ENCODE assay signal across 19 cellular contexts in the genomic region with DNA sequence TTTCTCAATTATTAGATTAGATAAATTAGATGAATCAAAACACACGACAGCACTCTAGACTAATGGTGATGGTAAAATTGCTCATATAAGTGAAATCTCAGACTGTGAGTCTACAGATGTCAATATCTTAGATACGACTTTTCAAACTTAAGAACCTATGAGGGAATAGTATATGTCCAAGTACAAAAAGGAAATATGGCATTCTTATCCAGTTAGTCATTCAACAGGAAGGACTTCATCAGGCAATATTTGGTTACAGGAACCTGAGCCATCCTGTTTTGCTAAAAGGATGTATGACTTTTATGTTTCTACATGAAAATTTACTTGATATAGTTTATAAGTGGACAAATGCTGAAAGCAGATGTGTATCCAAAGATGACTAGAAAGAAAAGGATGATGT.
DNase-seq lines count a peak whose midpoint lies in the region; ATAC-seq and TF ChIP-seq lines count a peak whose summit lies in the region.
"Had no signal": no experiment of that assay in that cellular context is flagged by ENCODE, and none has a peak within 500 bp of the region (broad histone marks: within the 10 kb centered on the region; RNA-seq: fewer than 3 reads in every experiment).

No MANE protein-coding gene starts in this region.

- H3K27ac ChIP-seq in brain microvascular endothelial cell (peak overlapping the region; percentile 45), ovary (no peak overlapping the region)
- H3K27ac ChIP-seq: body of pancreas, SJCRH30 had no signal

- H3K27me3 ChIP-seq in brain microvascular endothelial cell (replicated peaks) (no peaks in the 10 kb centered on the region), ovary (no peaks in the 10 kb centered on the region)
- H3K27me3 ChIP-seq: body of pancreas, SJCRH30 had no signal

- H3K36me3 ChIP-seq in brain microvascular endothelial cell (replicated peaks) (no peaks in the 10 kb centered on the region), ovary (no peaks in the 10 kb centered on the region), mucosa of descending colon (ENCODE audit: low read depth) (no peaks in the 10 kb centered on the region)
- H3K36me3 ChIP-seq: SJCRH30 had no signal

- ATAC-seq in HG02938 (IDR thresholded peaks at IDR 0.05; ENCODE audit: unreplicated experiment) = no peak
- no peak for ATAC-seq in mucosa of descending colon
- ATAC-seq: body of pancreas had no signal

- no peak overlapping the region for H3K4me3 ChIP-seq in AG09309 (ENCODE audit: control insufficient read depth, low read depth, low read length)
- H3K4me3 ChIP-seq in brain microvascular endothelial cell (ENCODE audit: low read depth, low read length) = no peak overlapping the region
- no peak overlapping the region for H3K4me3 ChIP-seq in foreskin fibroblast (ENCODE audit: low read depth in 1 of 2, low read length in 2 of 2)
- H3K4me3 ChIP-seq in ovary = no peak overlapping the region
- H3K4me3 ChIP-seq in mucosa of descending colon = no peak overlapping the region
- H3K4me3 ChIP-seq: body of pancreas, SJCRH30 had no signal

- H3K9me3 ChIP-seq in ovary = no peaks in the 10 kb centered on the region
- H3K9me3 ChIP-seq in mucosa of descending colon = no peaks in the 10 kb centered on the region
- H3K9me3 ChIP-seq: body of pancreas, SJCRH30 had no signal

- in situ Hi-C loops in brain microvascular endothelial cell (cut with HindIII; ENCODE audit: low pct_ligation_motif_present, low sequenced_read_pairs) = no loop called here

- TF ChIP-seq POLR2A in ovary (IDR thresholded peaks at IDR 0.05) = no peak

- 41 to 58% (median 48%) methylated on average over 2 of the region's 2 CpGs for WGBS in ovary, 3 donors

- intact Hi-C loops in ovary (cut with DNase I) (no loop called here), mucosa of descending colon (cut with DNase I, micrococcal nuclease) (no loop called here)

- H3K4me1 ChIP-seq in ovary (ENCODE audit: insufficient read depth) (no peaks in the 10 kb centered on the region), mucosa of descending colon (ENCODE audit: low read depth) (no peaks in the 10 kb centered on the region)
- H3K4me1 ChIP-seq: body of pancreas had no signal

- TF ChIP-seq CTCF in AG09309 (IDR thresholded peaks at IDR 0.05; ENCODE audit: control insufficient read depth, insufficient read depth, low read depth, low read length, missing control alignments) (no peak), brain microvascular endothelial cell (IDR thresholded peaks at IDR 0.05; ENCODE audit: low read depth, low read length, missing control alignments) (no peak), foreskin fibroblast (IDR thresholded peaks at IDR 0.05; ENCODE audit: low read depth, low read length) (no peak), ovary (IDR thresholded peaks at IDR 0.05) (no peak), mucosa of descending colon (IDR thresholded peaks at IDR 0.05) (no peak)

- DNase-seq in AG09309 (ENCODE audit: low read depth) = peak; percentile 17
- DNase-seq in LHCN-M2 (ENCODE audit: low read depth) = peak; percentile 67
- DNase-seq in brain microvascular endothelial cell = peak; percentile 7
- peak; percentile 53 to 68 for DNase-seq in foreskin fibroblast
- DNase-seq in activated CD4-positive, alpha-beta T cell treated with anti-CD3 and anti-CD28 coated beads for 48 hours = no peak
- DNase-seq in ovary = no peak
- DNase-seq in mucosa of descending colon = no peak
- DNase-seq: activated CD4-positive, alpha-beta T cell treated with anti-CD3 and anti-CD28 coated beads for 1 hour; activated CD8-positive, alpha-beta memory T cell treated with anti-CD3 and anti-CD28 coated beads, Interleukin-2, amount 50 U/mL, for 48 hours; activated naive CD4-positive, alpha-beta T cell treated with Interleukin-2 at 50 U/mL for 16 hours; AML-193; body of pancreas; Kasumi-1; mesendoderm; NCI-H1436 treated with DMSO at 0.1 percent for 48 hours; NCI-H2227 treated with DMSO at 0.1 percent for 48 hours; SJCRH30; substantia nigra had no signal

- no peak for TF ChIP-seq EP300 in ovary (IDR thresholded peaks at IDR 0.05)

Comparison
In these comparisons a context has a peak if more than half of its experiments do, and no peak if none do; other contexts are left out.
1. DNase-seq: peak in AG09309 (single experiment), LHCN-M2 (single experiment), brain microvascular endothelial cell (single experiment) and foreskin fibroblast (2 of 2); none in activated CD4-positive, alpha-beta T cell treated with anti-CD3 and anti-CD28 coated beads for 48 hours (single experiment), ovary (0 of 5) and mucosa of descending colon (0 of 3).